In the genomic region with DNA sequence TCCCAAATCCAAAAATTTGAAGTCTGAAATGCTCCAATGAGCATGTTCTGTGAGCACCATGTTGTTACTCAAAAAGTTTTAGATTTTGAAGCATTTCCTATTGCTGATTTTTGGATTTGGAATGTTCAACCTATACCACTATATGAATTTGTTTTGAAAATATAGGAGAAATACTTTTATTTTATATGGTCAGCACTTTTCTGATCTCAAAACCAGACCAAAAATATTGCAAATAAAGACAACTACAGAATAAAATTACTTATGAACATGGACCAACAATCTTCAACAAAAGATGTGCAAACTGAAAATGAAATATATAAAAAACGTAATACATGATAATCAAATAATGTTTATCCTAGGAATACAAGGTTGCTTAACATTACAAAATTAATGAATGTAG, we compare ENCODE assay signal across 30 cellular contexts.
"Had no signal": no experiment of that assay in that cellular context is flagged by ENCODE, and none has a peak within 500 bp of the region (broad histone marks: within the 10 kb centered on the region; RNA-seq: fewer than 3 reads in every experiment).

No MANE protein-coding gene starts in this region.

- H3K4me3 Mint-ChIP-seq: naive thymus-derived CD4-positive, alpha-beta T cell; natural killer cell; nephron; neural progenitor cell; stimulated activated memory B cell treated with anti-CD40 and anti-IgM and Interleukin-4, amounts not matched to agents 10 μg/mL and 1 μg/mL and 100 μg/mL, for 72 hours; type B pancreatic cell had no signal

- H2AFZ ChIP-seq: neural progenitor cell, parathyroid adenoma had no signal

- H3K9me3 Mint-ChIP-seq: natural killer cell; nephron; neural progenitor cell; stimulated activated memory B cell treated with anti-CD40 and anti-IgM and Interleukin-4, amounts not matched to agents 10 μg/mL and 1 μg/mL and 100 μg/mL, for 72 hours; type B pancreatic cell had no signal

- H3K27ac Mint-ChIP-seq: naive thymus-derived CD4-positive, alpha-beta T cell; natural killer cell; nephron; neural progenitor cell; progenitor cell of endocrine pancreas; stimulated activated memory B cell treated with anti-CD40 and anti-IgM and Interleukin-4, amounts not matched to agents 10 μg/mL and 1 μg/mL and 100 μg/mL, for 72 hours; type B pancreatic cell had no signal

- H3K27me3 ChIP-seq: neural progenitor cell, ovary, spleen, stomach, thyroid gland, transverse colon, upper lobe of right lung, uterus had no signal

- DNase-seq: naive thymus-derived CD4-positive, alpha-beta T cell; natural killer cell; occipital lobe; ovary; posterior cingulate gyrus; psoas muscle; right cardiac atrium; spleen; stimulated activated CD4-positive, alpha-beta T cell treated with anti-CD3 and anti-CD28 coated beads, Interleukin-12 subunit alpha, Interleukin-12 subunit beta, amount 100 ng/mL, for 4 hours; stimulated activated CD4-positive, alpha-beta T cell treated with anti-CD3 and anti-CD28 coated beads, Interleukin-1b, Interleukin-23, amount 100 ng/mL, for 48 hours; stimulated activated CD4-positive, alpha-beta T cell treated with anti-CD3 and anti-CD28 coated beads, Interleukin-4, amount 100 ng/mL, for 1 hour; stimulated activated CD4-positive, alpha-beta T cell treated with anti-CD3 and anti-CD28 coated beads, Interleukin-4, amount 100 ng/mL, for 4 hours; stimulated activated CD8-positive, alpha-beta memory T cell treated with anti-CD3 and anti-CD28 coated beads, Interleukin-4, amount 100 ng/mL, for 48 hours; stimulated activated naive CD4-positive, alpha-beta T cell; stimulated activated naive CD8-positive, alpha-beta T cell treated with anti-CD3 and anti-CD28 coated beads, Interleukin-15, Interleukin-2, amounts not matched to agents 100 U/mL and 50 U/mL, for 24 hours; stomach; thyroid gland; transverse colon; upper lobe of right lung; uterus had no signal

- H3K4me3 ChIP-seq: neural progenitor cell, ovary, psoas muscle, skin epidermis, smooth muscle cell, spleen, stomach, thoracic aorta, thyroid gland, transverse colon, upper lobe of right lung, uterus had no signal

- H3K4me1 ChIP-seq: neural progenitor cell, parathyroid adenoma, psoas muscle, stomach, thyroid gland, transverse colon, uterus had no signal

- H3K9ac ChIP-seq: neural progenitor cell, parathyroid adenoma had no signal

- H3K36me3 ChIP-seq: neural progenitor cell, ovary, spleen, stomach, thoracic aorta, thyroid gland, transverse colon, upper lobe of right lung, uterus had no signal

- ATAC-seq: naive thymus-derived CD4-positive, alpha-beta T cell; natural killer cell; psoas muscle; right cardiac atrium; sciatic nerve; stimulated activated memory B cell treated with anti-CD40 and anti-IgM and Interleukin-4, amounts not matched to agents 10 μg/mL and 1 μg/mL and 100 μg/mL, for 72 hours; stimulated activated naive CD8-positive, alpha-beta T cell treated with anti-CD3 and anti-CD28 coated beads, Interleukin-15, Interleukin-2, amounts not matched to agents 100 U/mL and 50 U/mL, for 24 hours; upper lobe of right lung had no signal

- H3K27ac ChIP-seq: neural progenitor cell, ovary, parathyroid adenoma, psoas muscle, skin epidermis, spleen, stomach, thoracic aorta, thyroid gland, transverse colon, upper lobe of right lung, uterus had no signal

- H3K27me3 Mint-ChIP-seq: progenitor cell of endocrine pancreas, type B pancreatic cell had no signal

- H3K79me2 ChIP-seq: parathyroid adenoma had no signal

- H3K4me2 ChIP-seq: neural progenitor cell, smooth muscle cell had no signal

- H3K4me1 Mint-ChIP-seq: natural killer cell, neural progenitor cell had no signal

- H3K9me3 ChIP-seq: ovary, psoas muscle, spleen, stomach, thoracic aorta, thyroid gland, transverse colon, upper lobe of right lung, uterus had no signal
